Comparison of ENCODE assay signal across 8 cellular contexts in the genomic region with DNA sequence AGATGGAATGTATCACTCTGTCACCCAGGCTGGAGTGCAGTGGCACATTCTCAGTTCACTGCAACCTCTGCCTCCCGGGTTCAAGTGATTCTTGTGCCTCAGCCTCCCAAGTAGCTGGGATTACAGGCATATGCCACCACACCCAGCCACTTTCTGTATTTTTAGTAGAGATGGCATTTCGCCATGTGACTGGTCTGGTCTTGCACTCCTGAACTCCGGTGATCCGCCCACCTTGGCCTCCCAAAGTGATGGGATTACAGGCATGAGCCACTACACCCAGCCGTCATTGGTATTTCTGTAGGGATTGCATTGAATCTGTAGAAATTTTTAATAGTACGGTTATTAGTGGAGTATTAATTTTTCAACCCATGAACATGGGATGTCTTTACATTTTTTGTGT. TPM values are rescaled to one million over a fixed set of nuclear protein-coding genes. Genes with fewer than 3 reads are reported as not detected.
A peak's percentile ranks its signal among the peaks of the same experiment; 100 is the strongest.
DNase-seq lines count a peak whose midpoint lies in the region; ATAC-seq, FAIRE-seq and TF ChIP-seq lines count a peak whose summit lies in the region.
"Not testable (repeated sequence)": the region's sequence is repeated elsewhere in the genome, so short reads cannot be mapped to it uniquely, and the experiment has no call there.

No MANE protein-coding gene starts in this region.

- peak; percentile 10 for DNase-seq in MG63
- peak; percentile 62 for DNase-seq in MCF 10A (ENCODE audit: unreplicated experiment)
- peak; percentile 38 for DNase-seq in bronchial epithelial cell (ENCODE audit: low read depth)
- not testable (repeated sequence) for DNase-seq in endothelial cell (ENCODE audit: low spot score); immature natural killer cell; natural killer cell

- TF ChIP-seq CTCF in MCF 10A (IDR thresholded peaks at IDR 0.05; ENCODE audit: unreplicated experiment); bronchial epithelial cell (IDR thresholded peaks at IDR 0.05; ENCODE audit: insufficient read depth, low read length, severe bottlenecking); endothelial cell (IDR thresholded peaks at IDR 0.05; ENCODE audit: unreplicated experiment); natural killer cell (IDR thresholded peaks at IDR 0.05): not testable (repeated sequence)

- H3K4me1 Mint-ChIP-seq in MCF 10A (ENCODE audit: insufficient read depth, unreplicated experiment); endothelial cell (ENCODE audit: unreplicated experiment); stimulated activated naive CD8-positive, alpha-beta T cell treated with anti-CD3 and anti-CD28 coated beads, Interleukin-15, Interleukin-2, amounts not matched to agents 100 ng/mL and 50 ng/mL, for 24 hours (ENCODE audit: low read depth): not testable (repeated sequence)
- H3K4me1 Mint-ChIP-seq in immature natural killer cell = peaks cover 34 to 47% of the 10 kb centered on the region in 2 donors
- peaks cover 27 to 31% of the 10 kb centered on the region in 2 donors for H3K4me1 Mint-ChIP-seq in natural killer cell

- not testable (repeated sequence) for H3K9me3 Mint-ChIP-seq in MCF 10A (ENCODE audit: unreplicated experiment); endothelial cell (ENCODE audit: unreplicated experiment); immature natural killer cell; natural killer cell
- peaks cover 16% of the 10 kb centered on the region for H3K9me3 Mint-ChIP-seq in stimulated activated naive CD8-positive, alpha-beta T cell treated with anti-CD3 and anti-CD28 coated beads, Interleukin-15, Interleukin-2, amounts not matched to agents 100 ng/mL and 50 ng/mL, for 24 hours

- not testable (repeated sequence) for FAIRE-seq in bronchial epithelial cell (lab: Jason Lieb, UNC)

- ATAC-seq in esophagus mucosa = peak; percentile 57
- not testable (repeated sequence) for ATAC-seq in natural killer cell

- H3K27me3 Mint-ChIP-seq in MCF 10A (ENCODE audit: insufficient read depth, unreplicated experiment); endothelial cell (ENCODE audit: unreplicated experiment); immature natural killer cell (ENCODE audit: low read depth in 3 of 3); natural killer cell (ENCODE audit: low read depth in 2 of 2); stimulated activated naive CD8-positive, alpha-beta T cell treated with anti-CD3 and anti-CD28 coated beads, Interleukin-15, Interleukin-2, amounts not matched to agents 100 ng/mL and 50 ng/mL, for 24 hours: not testable (repeated sequence)

- intact Hi-C loops in MCF 10A (cut with micrococcal nuclease); natural killer cell (cut with micrococcal nuclease): not testable (repeated sequence)

- peaks cover 74% of the 10 kb centered on the region for H3K36me3 Mint-ChIP-seq in MCF 10A (ENCODE audit: insufficient read depth, unreplicated experiment)
- peaks cover 53% of the 10 kb centered on the region for H3K36me3 Mint-ChIP-seq in endothelial cell (ENCODE audit: low read depth, unreplicated experiment)
- H3K36me3 Mint-ChIP-seq in immature natural killer cell = peaks cover 39 to 59% (median 59%) of the 10 kb centered on the region in 3 donors
- H3K36me3 Mint-ChIP-seq in natural killer cell = peaks cover 15% of the 10 kb centered on the region
- peaks cover 77% of the 10 kb centered on the region for H3K36me3 Mint-ChIP-seq in stimulated activated naive CD8-positive, alpha-beta T cell treated with anti-CD3 and anti-CD28 coated beads, Interleukin-15, Interleukin-2, amounts not matched to agents 100 ng/mL and 50 ng/mL, for 24 hours (ENCODE audit: low read depth)

- not testable (repeated sequence) for H3K27ac Mint-ChIP-seq in MCF 10A (ENCODE audit: low read depth, unreplicated experiment); endothelial cell (ENCODE audit: unreplicated experiment)
- H3K27ac Mint-ChIP-seq in immature natural killer cell (peak overlapping the region in 4 of 6 donors; percentile 36 to 74 (median 56)), natural killer cell (peak overlapping the region; percentile 48 to 71)
- H3K27ac Mint-ChIP-seq in stimulated activated naive CD8-positive, alpha-beta T cell treated with anti-CD3 and anti-CD28 coated beads, Interleukin-15, Interleukin-2, amounts not matched to agents 100 ng/mL and 50 ng/mL, for 24 hours = peak overlapping the region; percentile 58

- H3K36me3 ChIP-seq in MG63 = peaks cover 65% of the 10 kb centered on the region
- not testable (repeated sequence) for H3K36me3 ChIP-seq in bronchial epithelial cell (ENCODE audit: control insufficient read depth, insufficient read depth, low read length)

- BruUV-seq in MCF 10A (replicated peaks; lab: Mats Ljungman, UMichigan) = not testable (repeated sequence)

- H3K27me3 ChIP-seq in MG63; bronchial epithelial cell (ENCODE audit: control insufficient read depth, insufficient read depth, low read length): not testable (repeated sequence)

- H3K4me3 ChIP-seq in MG63; bronchial epithelial cell (ENCODE audit: low read depth, low read length): not testable (repeated sequence)

- POLR2A ChIA-PET in MCF 10A (lab: Yijun Ruan, JAX) = interaction anchor here (0.7 to 1.7 kb wide), 5 partner anchors 19 to 107 kb away, joined by 3 to 5 read pairs (median 3); partner anchors contain the start of gene DYNLRB1

- H3K4me3 Mint-ChIP-seq in MCF 10A (ENCODE audit: unreplicated experiment); immature natural killer cell; natural killer cell; stimulated activated naive CD8-positive, alpha-beta T cell treated with anti-CD3 and anti-CD28 coated beads, Interleukin-15, Interleukin-2, amounts not matched to agents 100 ng/mL and 50 ng/mL, for 24 hours: not testable (repeated sequence)
- H3K4me3 Mint-ChIP-seq in endothelial cell (ENCODE audit: unreplicated experiment) = peak overlapping the region; percentile 3

- H3K9me3 ChIP-seq in MG63 = peaks cover 13% of the 10 kb centered on the region

- CTCF ChIA-PET in MCF 10A (lab: Yijun Ruan, JAX) = interaction anchor here (0.8 to 1.6 kb wide), 2 partner anchors 18 to 185 kb away, joined by 3 to 4 read pairs; no protein-coding TSS in a partner anchor

RNA-seq across cellular contexts. Expression of gene DYNLRB1, which starts 18.6 kb away (rescaled TPM):
- 96.3 and 137 TPM in 2 replicates for total RNA-seq in MG63 (2014; rRNA removed; shearing (Covaris generic); ENCODE audit: low replicate concordance)
- 127 and 145 TPM in 2 replicates for total RNA-seq in MCF 10A (2022)
- 12.6 and 34.3 TPM in 2 replicates for total RNA-seq in bronchial epithelial cell
- total RNA-seq in endothelial cell (ENCODE audit: unreplicated experiment) = 96.8 TPM
- total RNA-seq in esophagus mucosa = 80.7 TPM
- 100 to 1,000 TPM; 238 to 307 (median 242) TPM for polyA plus RNA-seq in immature natural killer cell
- 10 to 100 TPM; 58.7 to 65.5 (median 61.4) TPM for total RNA-seq in natural killer cell
